In the genomic region with DNA sequence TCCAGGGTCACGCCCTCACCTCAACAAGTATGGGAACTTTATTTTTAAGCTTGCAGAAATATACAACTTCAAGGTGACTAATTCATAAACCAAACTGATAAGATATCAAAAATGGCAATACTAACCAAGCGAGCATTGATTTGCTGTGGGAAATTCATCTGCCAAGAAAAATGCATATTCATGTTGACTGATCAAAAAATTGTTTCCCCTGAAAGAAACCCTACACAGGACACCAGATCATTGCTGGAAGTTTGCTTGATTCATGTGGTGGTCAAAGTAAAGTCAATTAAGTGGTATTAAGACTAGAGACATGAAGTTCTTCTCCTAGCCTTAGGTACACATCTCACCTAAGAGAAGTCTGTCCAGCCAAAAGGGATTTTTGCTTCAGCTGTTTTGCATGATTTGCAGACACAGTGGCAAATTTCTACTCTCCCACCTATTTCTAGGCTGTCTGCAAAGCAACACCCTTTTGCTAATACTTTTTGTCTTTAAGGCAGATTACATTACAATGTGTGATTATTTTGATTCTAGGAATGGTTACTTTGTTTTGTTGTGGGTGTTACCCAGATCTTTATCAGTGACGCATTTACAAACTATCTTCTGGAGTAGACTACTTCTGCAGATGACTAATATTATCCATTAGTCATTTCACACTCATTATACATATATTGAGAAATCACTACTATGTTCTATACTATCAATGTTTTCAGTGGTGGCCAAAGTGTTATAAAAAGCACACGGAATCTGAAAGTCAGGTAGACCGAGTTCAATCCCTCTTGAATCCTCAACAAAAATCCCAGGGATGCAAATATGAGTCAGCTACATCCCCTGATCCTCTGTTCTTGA, we compare ENCODE assay signal across 8 cellular contexts. TPM values are rescaled to one million over a fixed set of nuclear protein-coding genes. Genes with fewer than 3 reads are reported as not detected.
DNase-seq lines count a peak whose midpoint lies in the region; ATAC-seq and TF ChIP-seq lines count a peak whose summit lies in the region.

No MANE protein-coding gene starts in this region.

- 81 to 85% (median 83%) methylated on average over 5 of the region's 5 CpGs for WGBS in ovary, 3 donors

- peak; percentile 0 for DNase-seq in adipocyte (ENCODE audit: low read depth)
- DNase-seq in ovary, result no peak
- DNase-seq in D341Med (ENCODE audit: low spot score), result no peak
- DNase-seq in mucosa of gallbladder (ENCODE audit: low spot score), result no peak

- H3K36me3 ChIP-seq in DOHH2 (ENCODE audit: control insufficient read depth, low read length) (no peaks in the 10 kb centered on the region), adipocyte (ENCODE audit: control insufficient read depth, insufficient read depth, low read length, severe bottlenecking) (no peaks in the 10 kb centered on the region), skeletal muscle satellite cell (ENCODE audit: insufficient read depth, low read length) (no peaks in the 10 kb centered on the region), ovary (no peaks in the 10 kb centered on the region)

- TF ChIP-seq CTCF in DOHH2 (IDR thresholded peaks at IDR 0.05; ENCODE audit: low read depth, low read length, poor library complexity, severe bottlenecking) (no peak), ovary (IDR thresholded peaks at IDR 0.05) (no peak)

- peaks cover 11% of the 10 kb centered on the region for H3K4me1 ChIP-seq in DOHH2 (ENCODE audit: control insufficient read depth, low read length)
- H3K4me1 ChIP-seq in adipocyte (ENCODE audit: control insufficient read depth, insufficient read depth, low read length), result peaks cover 17% of the 10 kb centered on the region
- H3K4me1 ChIP-seq in skeletal muscle satellite cell (ENCODE audit: control insufficient read depth, insufficient read depth, low read length), result peaks cover 4% of the 10 kb centered on the region
- H3K4me1 ChIP-seq in ovary (ENCODE audit: insufficient read depth), result no peaks in the 10 kb centered on the region

- no peaks in the 10 kb centered on the region for H3K27me3 ChIP-seq in DOHH2 (ENCODE audit: control insufficient read depth, low read length)
- H3K27me3 ChIP-seq in adipocyte (replicated peaks; ENCODE audit: control insufficient read depth, insufficient read depth, low read length), result no peaks in the 10 kb centered on the region
- no peaks in the 10 kb centered on the region for H3K27me3 ChIP-seq in skeletal muscle satellite cell (ENCODE audit: control insufficient read depth, insufficient read depth, low read length)
- H3K27me3 ChIP-seq in ovary, result no peaks in the 10 kb centered on the region

- no peaks in the 10 kb centered on the region for H4K20me1 ChIP-seq in DOHH2 (ENCODE audit: control insufficient read depth, insufficient read depth, low read depth, low read length)

- H3K4me3 ChIP-seq in DOHH2 (ENCODE audit: low read length), result 0 out of 2 replicates have a peak overlapping the region, but pooled peaks have one; percentile 11
- H3K4me3 ChIP-seq in adipocyte (ENCODE audit: low read length), result no peak overlapping the region
- H3K4me3 ChIP-seq in skeletal muscle satellite cell (ENCODE audit: low read length), result no peak overlapping the region
- no peak overlapping the region for H3K4me3 ChIP-seq in ovary

- H3F3A ChIP-seq in DOHH2 (ENCODE audit: control insufficient read depth, insufficient read depth), result no peaks in the 10 kb centered on the region

- H3K27ac ChIP-seq in DOHH2 (ENCODE audit: low read depth, low read length), result no peak overlapping the region
- no peak overlapping the region for H3K27ac ChIP-seq in ovary

- TF ChIP-seq EP300 in ovary (IDR thresholded peaks at IDR 0.05), result no peak

- intact Hi-C loops in ovary (cut with DNase I), result no loop called here

- H3K4me2 ChIP-seq in DOHH2 (ENCODE audit: low read length) (peak overlapping the region; percentile 44), skeletal muscle satellite cell (ENCODE audit: low read length) (peak overlapping the region; percentile 49)

- no peaks in the 10 kb centered on the region for H3K9me2 ChIP-seq in DOHH2 (replicated peaks; ENCODE audit: control insufficient read depth, low read length)

- H3K79me2 ChIP-seq in DOHH2 (ENCODE audit: control insufficient read depth, low read length), result no peaks in the 10 kb centered on the region

- no peaks in the 10 kb centered on the region; the same call in 1 of the 2 replicates for H3K9me3 ChIP-seq in DOHH2 (ENCODE audit: control insufficient read depth, insufficient read depth, low read length)
- peaks cover 4% of the 10 kb centered on the region for H3K9me3 ChIP-seq in adipocyte (ENCODE audit: control insufficient read depth, low read length)
- no peaks in the 10 kb centered on the region for H3K9me3 ChIP-seq in skeletal muscle satellite cell (replicated peaks; ENCODE audit: low read length)
- no peaks in the 10 kb centered on the region for H3K9me3 ChIP-seq in ovary

- H3K9ac ChIP-seq in adipocyte (ENCODE audit: low read length), result no peak overlapping the region
- H3K9ac ChIP-seq in skeletal muscle satellite cell (ENCODE audit: low read depth, low read length), result no peak overlapping the region

- ATAC-seq in GM19467 (IDR thresholded peaks at IDR 0.05; ENCODE audit: unreplicated experiment) (peak; percentile 70), HG03460 (IDR thresholded peaks at IDR 0.05; ENCODE audit: unreplicated experiment) (peak; percentile 81)

- no peak for TF ChIP-seq POLR2A in ovary (IDR thresholded peaks at IDR 0.05)

RNA-seq across cellular contexts. Expression of a gene that starts 12.3 kb away (rescaled TPM):
- total RNA-seq in skeletal muscle satellite cell (2012; rRNA removed), result 0.22 and 0.25 TPM in 2 replicates
- 1 to 10 TPM; 1.4 to 8.0 (median 2.0) TPM for total RNA-seq in ovary
- polyA plus RNA-seq in ovary, result 1 to 10 TPM; 1.3 to 4.3 TPM
- total RNA-seq in mucosa of gallbladder, result 8.8 TPM
